In genomic region chr16:7651803-7652570, GRCh38 we compare ENCODE assay signal across 38 cellular contexts.
"Had no signal": no experiment of that assay in that cellular context is flagged by ENCODE, and none has a peak within 500 bp of the region (broad histone marks: within the 10 kb centered on the region; RNA-seq: fewer than 3 reads in every experiment).

No MANE protein-coding gene starts in this region.

- H3K4me2 ChIP-seq: hepatocyte had no signal

- DNase-seq: activated CD4-positive, alpha-beta T cell treated with anti-CD3 and anti-CD28 coated beads for 48 hours; activated CD4-positive, alpha-beta T cell treated with anti-CD3 and anti-CD28 coated beads, Interleukin-2, amount 50 U/mL, for 48 hours; activated CD8-positive, alpha-beta memory T cell treated with anti-CD3 and anti-CD28 coated beads, Interleukin-2, amount 50 U/mL, for 4 hours; activated effector memory CD4-positive, alpha-beta T cell treated with anti-CD3 and anti-CD28 coated beads, Interleukin-2, amount 50 U/mL, for 16 hours; activated naive CD4-positive, alpha-beta T cell treated with anti-CD3 and anti-CD28 coated beads for 36 hours; activated T-cell treated with anti-CD3 and anti-CD28 coated beads, Interleukin-2, amount 50 U/mL, for 1 hour; amniotic stem cell; brain microvascular endothelial cell; dorsolateral prefrontal cortex; effector memory CD4-positive, alpha-beta T cell; erythroblast; gastrocnemius medialis; left ventricle myocardium superior; mammary epithelial cell; naive B cell; nephron progenitor cell; ovary; retina; small intestine; stimulated activated CD4-positive, alpha-beta T cell treated with anti-CD3 and anti-CD28 coated beads, Interleukin-1b, Interleukin-23, amount 100 ng/mL, for 48 hours; stimulated activated CD4-positive, alpha-beta T cell treated with anti-CD3 and anti-CD28 coated beads, Interleukin-4, amount 100 ng/mL, for 4 hours; stimulated activated CD8-positive, alpha-beta memory T cell treated with anti-CD3 and anti-CD28 coated beads, Interleukin-4, amount 100 ng/mL, for 48 hours; stimulated activated naive CD8-positive, alpha-beta T cell treated with anti-CD3 and anti-CD28 coated beads, Interleukin-15, amount 100 ng/mL, for 72 hours; substantia nigra; T-helper 9 cell; uterus had no signal

- H3K36me3 Mint-ChIP-seq: mesothelial cell of epicardium; naive B cell; stimulated activated memory B cell treated with anti-CD40 and anti-IgM and Interleukin-4, amounts not matched to agents 10 μg/mL and 1 μg/mL and 100 μg/mL, for 72 hours; type B pancreatic cell had no signal

- FAIRE-seq: astrocyte, islet of Langerhans, small intestine, TTC549 had no signal

- H3K4me3 ChIP-seq: coronary artery, dorsolateral prefrontal cortex, gastrocnemius medialis, hepatocyte, ovary, uterus had no signal

- H3K27ac Mint-ChIP-seq: activated naive CD4-positive, alpha-beta T cell treated with anti-CD3 and anti-CD28 coated beads for 36 hours; activated T-helper 1 cell treated with anti-CD3 and anti-CD28 coated beads, Interleukin-12 subunit alpha, Interleukin-12 subunit beta, Interleukin-2, Interleukin-4 antibody, amounts not matched to agents 30 ng/mL and 10 ng/mL and 1 ng/mL, durations not matched to agents 14 hours and 24 hours and 36 hours; mesothelial cell of epicardium; naive B cell; nephron progenitor cell; progenitor cell of endocrine pancreas; stimulated activated memory B cell treated with anti-CD40 and anti-IgM and Interleukin-4, amounts not matched to agents 10 μg/mL and 1 μg/mL and 100 μg/mL, for 72 hours; stimulated activated naive CD8-positive, alpha-beta T cell treated with anti-CD3 and anti-CD28 coated beads, Interleukin-15, amount 100 ng/mL, for 72 hours; T-helper 1 cell treated with Interleukin-12 subunit alpha and Interleukin-12 subunit beta and Interleukin-4 antibody, amounts not matched to agents 30 μg/mL and 1 μg/mL, for 36 hours; type B pancreatic cell had no signal

- H3K4me1 ChIP-seq: gastrocnemius medialis, uterus had no signal

- H3K9me3 ChIP-seq: gastrocnemius medialis, ovary, uterus had no signal

- H3K36me3 ChIP-seq: brain microvascular endothelial cell, ovary, uterus had no signal

- H3K27ac ChIP-seq: brain microvascular endothelial cell, coronary artery, dorsolateral prefrontal cortex, gastrocnemius medialis, hepatocyte, ovary, uterus, VCaP had no signal

- H3K9me3 Mint-ChIP-seq: mesothelial cell of epicardium, nephron progenitor cell, type B pancreatic cell had no signal

- H3K27me3 ChIP-seq: brain microvascular endothelial cell, gastrocnemius medialis, hepatocyte, ovary, uterus had no signal

- H3K4me1 Mint-ChIP-seq: mesothelial cell of epicardium; stimulated activated memory B cell treated with anti-CD40 and anti-IgM and Interleukin-4, amounts not matched to agents 10 μg/mL and 1 μg/mL and 100 μg/mL, for 72 hours; stimulated activated naive CD8-positive, alpha-beta T cell treated with anti-CD3 and anti-CD28 coated beads, Interleukin-15, amount 100 ng/mL, for 72 hours had no signal

- H3K4me3 Mint-ChIP-seq: activated naive CD4-positive, alpha-beta T cell treated with anti-CD3 and anti-CD28 coated beads for 36 hours; activated T-helper 1 cell treated with anti-CD3 and anti-CD28 coated beads, Interleukin-12 subunit alpha, Interleukin-12 subunit beta, Interleukin-2, Interleukin-4 antibody, amounts not matched to agents 30 ng/mL and 10 ng/mL and 1 ng/mL, durations not matched to agents 14 hours and 24 hours and 36 hours; mesothelial cell of epicardium; nephron progenitor cell; stimulated activated memory B cell treated with anti-CD40 and anti-IgM and Interleukin-4, amounts not matched to agents 10 μg/mL and 1 μg/mL and 100 μg/mL, for 72 hours; stimulated activated naive CD8-positive, alpha-beta T cell treated with anti-CD3 and anti-CD28 coated beads, Interleukin-15, amount 100 ng/mL, for 72 hours; T-helper 1 cell treated with Interleukin-12 subunit alpha and Interleukin-12 subunit beta and Interleukin-4 antibody, amounts not matched to agents 30 μg/mL and 1 μg/mL, for 36 hours; type B pancreatic cell had no signal

- H3K27me3 Mint-ChIP-seq: naive B cell; stimulated activated memory B cell treated with anti-CD40 and anti-IgM and Interleukin-4, amounts not matched to agents 10 μg/mL and 1 μg/mL and 100 μg/mL, for 72 hours; stimulated activated naive CD8-positive, alpha-beta T cell treated with anti-CD3 and anti-CD28 coated beads, Interleukin-15, amount 100 ng/mL, for 72 hours had no signal

- H3K79me2 ChIP-seq: hepatocyte had no signal
